13 cellular contexts compared by ENCODE assay signal in genomic region chr16:11310634-11310977, GRCh38. TPM values are rescaled to one million over a fixed set of nuclear protein-coding genes. Genes with fewer than 3 reads are reported as not detected.
A peak's percentile ranks its signal among the peaks of the same experiment; 100 is the strongest.
DNase-seq lines count a peak whose midpoint lies in the region; ATAC-seq, FAIRE-seq and TF ChIP-seq lines count a peak whose summit lies in the region.
"Had no signal": no experiment of that assay in that cellular context is flagged by ENCODE, and none has a peak within 500 bp of the region (broad histone marks: within the 10 kb centered on the region; RNA-seq: fewer than 3 reads in every experiment).

No MANE protein-coding gene starts in this region.

- no peak for TF ChIP-seq EP300 in GM12878 (IDR thresholded peaks at IDR 0.05; ENCODE audit: borderline replicate concordance in 1 of 2, control insufficient read depth in 1 of 2, low read depth in 2 of 2, low read length in 2 of 2)

- H4K20me1 ChIP-seq in GM12878 (ENCODE audit: control insufficient read depth, insufficient read depth): no peaks in the 10 kb centered on the region

- intact Hi-C loops in GM12878 (cut with micrococcal nuclease; ENCODE audit: unreplicated experiment): loop anchor here (2.0 to 5.0 kb wide), 3 partner anchors 54 to 346 kb away; partner anchors contain the start of gene SOCS1

- RAD21 ChIA-PET in GM12878 (lab: Charles Lee; ENCODE audit: unreplicated experiment): interaction anchor here (0.6 to 8.5 kb wide), 10 partner anchors 10 to 345 kb away, joined by 3 to 206 read pairs (median 10); partner anchors contain the start of gene SOCS1

- H3K79me2 ChIP-seq in GM12878 (ENCODE audit: control insufficient read depth, insufficient read depth, low read length): no peaks in the 10 kb centered on the region

- no peaks in the 10 kb centered on the region for H3K9me3 Mint-ChIP-seq in CD4-positive, CD25-positive, alpha-beta regulatory T cell

- CTCF ChIA-PET in GM12878 (lab: Yijun Ruan, JAX): interaction anchor here (0.9 to 6.9 kb wide), 9 partner anchors 13 to 347 kb away, joined by 3 to 70 read pairs (median 10); partner anchors contain the start of gene SOCS1

- H3K9me3 ChIP-seq in CD4-positive, CD25-positive, alpha-beta regulatory T cell (ENCODE audit: control insufficient read depth in 2 of 2, low read length in 2 of 2): no peaks in the 10 kb centered on the region
- peaks cover 2% of the 10 kb centered on the region; the same call in 2 of the 3 replicates for H3K9me3 ChIP-seq in GM12878 (replicated peaks; ENCODE audit: control insufficient read depth, insufficient read depth, low read length)

- no peak for TF ChIP-seq POLR2A in GM12878 (IDR thresholded peaks at IDR 0.05; ENCODE audit: low read depth, low read length)

- BruUV-seq in GM12878 (replicated peaks; lab: Mats Ljungman, UMichigan): TSS peak; percentile 97

- peak overlapping the region; percentile 46 for H3K4me2 ChIP-seq in GM12878 (ENCODE audit: control insufficient read depth, insufficient read depth)

- no peaks in the 10 kb centered on the region for H3K36me3 ChIP-seq in CD4-positive, CD25-positive, alpha-beta regulatory T cell (ENCODE audit: control insufficient read depth, insufficient read depth, low read length)
- no peaks in the 10 kb centered on the region for H3K36me3 ChIP-seq in GM12878 (ENCODE audit: control insufficient read depth in 2 of 2, insufficient read depth in 2 of 2, low read length in 1 of 2)

- SMC1A ChIA-PET in GM12878 (lab: Charles Lee; ENCODE audit: uncharacterized antibody, unreplicated experiment): interaction anchor here (0.6 to 7.4 kb wide), 16 partner anchors 11 to 346 kb away, joined by 3 to 194 read pairs (median 4); partner anchors contain the start of gene SOCS1

- H3K27me3 Mint-ChIP-seq in CD4-positive, CD25-positive, alpha-beta regulatory T cell: peaks cover 4% of the 10 kb centered on the region

- peak overlapping the region; percentile 42 for H3K9ac ChIP-seq in GM12878 (ENCODE audit: control insufficient read depth, insufficient read depth, low read length)

- H3K27ac Mint-ChIP-seq in CD4-positive, CD25-positive, alpha-beta regulatory T cell: peak overlapping the region; percentile 26 to 92 (median 90)

- no peak for FAIRE-seq in GM12878 (lab: Jason Lieb, UNC)

- no peak for TF ChIP-seq CTCF in HL-60 (IDR thresholded peaks at IDR 0.05; ENCODE audit: insufficient read depth, low read length)
- no peak for TF ChIP-seq CTCF in GM12878 (IDR thresholded peaks at IDR 0.05 in 2 of 3, conservative IDR thresholded peaks at IDR 0.05 in 1 of 3; ENCODE audit: control insufficient read depth in 2 of 3, extremely low read depth in 1 of 3, insufficient read depth in 1 of 3, low read depth in 3 of 3, low read length in 3 of 3)

- peaks cover 0 to 40% (median 19%) of the 10 kb centered on the region in 4 donors for H3K4me1 Mint-ChIP-seq in CD4-positive, CD25-positive, alpha-beta regulatory T cell

- H3K4me3 Mint-ChIP-seq in CD4-positive, CD25-positive, alpha-beta regulatory T cell: peak overlapping the region in 3 of 4 donors; percentile 76 to 86 (median 86)

- peaks cover 43% of the 10 kb centered on the region for H3K4me1 ChIP-seq in CD4-positive, CD25-positive, alpha-beta regulatory T cell (ENCODE audit: control insufficient read depth, insufficient read depth, low read length, poor library complexity, severe bottlenecking)
- peaks cover 68% of the 10 kb centered on the region for H3K4me1 ChIP-seq in GM12878 (ENCODE audit: control insufficient read depth, insufficient read depth, low read length)

- POLR2A ChIA-PET in GM12878 (lab: Charles Lee): interaction anchor here (0.6 to 5.4 kb wide), 11 partner anchors 13 to 84 kb away, joined by 3 to 85 read pairs (median 5); partner anchors contain the start of gene SOCS1

- no peak for DNase-seq in CD4-positive, CD25-positive, alpha-beta regulatory T cell
- DNase-seq in HL-60 (ENCODE audit: low read depth in 1 of 2, low spot score in 1 of 2): no peak
- DNase-seq in GM12878 (ENCODE audit: low read depth, low spot score): no peak
- no peak for DNase-seq in COLO668 (lab: John Stamatoyannopoulos, UW; ENCODE audit: unreplicated experiment)
- DNase-seq in NOMO-1 treated with DMSO at 0.1 percent for 48 hours (lab: John Stamatoyannopoulos, UW; ENCODE audit: unreplicated experiment): no peak
- DNase-seq: C1 segment of cervical spinal cord; effector CD4-positive, alpha-beta T cell; foreskin melanocyte; NCI-H146 had no signal

- H2AFZ ChIP-seq in GM12878 (ENCODE audit: control insufficient read depth, low read depth, low read length): no peak overlapping the region

- H3K36me3 Mint-ChIP-seq in CD4-positive, CD25-positive, alpha-beta regulatory T cell: no peaks in the 10 kb centered on the region

- in situ Hi-C loops in GM12878 (cut with MboI): no loop called here

- WGBS in GM12878 (ENCODE audit: insufficient coverage, insufficient replicate concordance, low lambda C conversion rate, missing lambda C conversion rate): 20% methylated on average over 3 of the region's 3 CpGs

- no peak for ATAC-seq in CD4-positive, CD25-positive, alpha-beta regulatory T cell (ENCODE audit: low read depth in 2 of 2)
- ATAC-seq in GM12878 (peak; percentile 6), HG03095 (IDR thresholded peaks at IDR 0.05; ENCODE audit: unreplicated experiment) (no peak)

- peak overlapping the region; percentile 48 for H3K27ac ChIP-seq in CD4-positive, CD25-positive, alpha-beta regulatory T cell (ENCODE audit: insufficient read depth, low read length, poor library complexity, severe bottlenecking)
- H3K27ac ChIP-seq in HL-60 (replicated peaks) (peak overlapping the region; percentile 91), GM12878 (ENCODE audit: control insufficient read depth, insufficient read depth) (peak overlapping the region; percentile 90)

- H3K27me3 ChIP-seq in CD4-positive, CD25-positive, alpha-beta regulatory T cell (ENCODE audit: control insufficient read depth, insufficient read depth, low read length): no peaks in the 10 kb centered on the region
- H3K27me3 ChIP-seq in HL-60 (ENCODE audit: insufficient read depth, poor library complexity, severe bottlenecking) (no peaks in the 10 kb centered on the region), GM12878 (replicated peaks in 1 of 2; ENCODE audit: control insufficient read depth in 2 of 2, insufficient read depth in 2 of 2, low read length in 1 of 2) (no peaks in the 10 kb centered on the region)

- peak overlapping the region; percentile 62 for H3K4me3 ChIP-seq in CD4-positive, CD25-positive, alpha-beta regulatory T cell (ENCODE audit: low read depth, low read length)
- H3K4me3 ChIP-seq in HL-60 (replicated peaks; ENCODE audit: insufficient read depth, low read length) (no peak overlapping the region), GM12878 (peak overlapping the region; percentile 27; the same call in 1 of the 2 replicates)

- TF ChIP-seq RAD21 in GM12878 (IDR thresholded peaks at IDR 0.05; ENCODE audit: insufficient read depth, low read depth, low read length): no peak

RNA-seq across cellular contexts. Expression of gene PRM1, which starts 29.5 kb away (rescaled TPM):
- total RNA-seq in CD4-positive, CD25-positive, alpha-beta regulatory T cell: not detected
- polyA plus RNA-seq in CD4-positive, CD25-positive, alpha-beta regulatory T cell: not detected
- not detected in 2 replicates for total RNA-seq in GM12878 (2013; cell fraction: nucleolus; rRNA removed)
- not detected in 2 replicates for total RNA-seq in GM12878 (2014; rRNA removed)
- not detected in 2 replicates for total RNA-seq in GM12878 (2014; rRNA removed; fragmentation: Illumina TruSeq; extraction: Trizol)
- 0.56 TPM in 1 of 2 replicates, not detected in the other for total RNA-seq in GM12878 (2021)
- not detected for polyA plus RNA-seq in GM12878 (2011; ENCODE audit: low read depth)
- polyA plus RNA-seq in GM12878 (2011; rRNA removed): not detected in 2 replicates
- not detected in 2 replicates for polyA plus RNA-seq in GM12878 (2011; cell fraction: cytosol; rRNA removed)
- not detected in 2 replicates for polyA plus RNA-seq in GM12878 (2011; cell fraction: nucleus; rRNA removed)
- polyA plus RNA-seq in GM12878 (2012): not detected in 2 replicates
- polyA plus RNA-seq in GM12878 (2014; fragmentation: Illumina TruSeq; extraction: Trizol): not detected in 2 replicates
- under 1 TPM in 1 of 2 experiments, not detected in 1; 0.20 TPM for polyA plus RNA-seq in GM12878 (2014; fragmentation: Nextera tagmentation; extraction: Ambion mirVana)
- not detected in 2 replicates for polyA plus RNA-seq in GM12878 (2014; rRNA removed)
- polyA plus RNA-seq in GM12878 (2016; fragmentation: Nextera tagmentation; extraction: Ambion mirVana): not detected
- polyA minus RNA-seq in GM12878 (2011; rRNA and poly(A)+ RNA removed): not detected in 2 replicates
- not detected in 2 replicates for polyA minus RNA-seq in GM12878 (2011; cell fraction: cytosol; rRNA and poly(A)+ RNA removed)
- not detected in 2 replicates for polyA minus RNA-seq in GM12878 (2011; cell fraction: nucleus; rRNA and poly(A)+ RNA removed)
- total RNA-seq: activated CD8-positive, alpha-beta memory T cell treated with anti-CD3 and anti-CD28 coated beads for 36 hours; ureter had no signal
- polyA plus RNA-seq: neural cell had no signal

RNA-seq across cellular contexts. Expression of gene PRM2, which starts 34.3 kb away (rescaled TPM):
- not detected for total RNA-seq in CD4-positive, CD25-positive, alpha-beta regulatory T cell
- not detected for polyA plus RNA-seq in CD4-positive, CD25-positive, alpha-beta regulatory T cell
- not detected in 2 replicates for total RNA-seq in GM12878 (2013; cell fraction: nucleolus; rRNA removed)
- not detected in 2 replicates for total RNA-seq in GM12878 (2014; rRNA removed)
- not detected in 2 replicates for total RNA-seq in GM12878 (2014; rRNA removed; fragmentation: Illumina TruSeq; extraction: Trizol)
- not detected in 2 replicates for total RNA-seq in GM12878 (2021)
- polyA plus RNA-seq in GM12878 (2011; ENCODE audit: low read depth): not detected
- not detected in 2 replicates for polyA plus RNA-seq in GM12878 (2011; rRNA removed)
- polyA plus RNA-seq in GM12878 (2011; cell fraction: cytosol; rRNA removed): not detected in 2 replicates
- not detected in 2 replicates for polyA plus RNA-seq in GM12878 (2011; cell fraction: nucleus; rRNA removed)
- not detected in 2 replicates for polyA plus RNA-seq in GM12878 (2012)
- polyA plus RNA-seq in GM12878 (2014; fragmentation: Illumina TruSeq; extraction: Trizol): not detected in 2 replicates
- not detected for polyA plus RNA-seq in GM12878 (2014; fragmentation: Nextera tagmentation; extraction: Ambion mirVana)
- 0.27 TPM in 1 of 2 replicates, not detected in the other for polyA plus RNA-seq in GM12878 (2014; rRNA removed)
- not detected for polyA plus RNA-seq in GM12878 (2016; fragmentation: Nextera tagmentation; extraction: Ambion mirVana)
- polyA minus RNA-seq in GM12878 (2011; rRNA and poly(A)+ RNA removed): not detected in 2 replicates
- not detected in 2 replicates for polyA minus RNA-seq in GM12878 (2011; cell fraction: cytosol; rRNA and poly(A)+ RNA removed)
- not detected in 2 replicates for polyA minus RNA-seq in GM12878 (2011; cell fraction: nucleus; rRNA and poly(A)+ RNA removed)
- total RNA-seq: activated CD8-positive, alpha-beta memory T cell treated with anti-CD3 and anti-CD28 coated beads for 36 hours; ureter had no signal
- polyA plus RNA-seq: neural cell had no signal

RNA-seq across cellular contexts. Expression of gene RMI2, which starts 34.7 kb away (rescaled TPM):
- total RNA-seq in CD4-positive, CD25-positive, alpha-beta regulatory T cell: 4.3 TPM
- 10 to 100 TPM in 2 of 4 donors, 1 to 10 TPM in 2; 7.4 to 15.3 (median 11.1) TPM for polyA plus RNA-seq in CD4-positive, CD25-positive, alpha-beta regulatory T cell
- total RNA-seq in GM12878 (2013; cell fraction: nucleolus; rRNA removed): 50.7 and 51.0 TPM in 2 replicates
- total RNA-seq in GM12878 (2014; rRNA removed) (30.3 and 38.6 TPM in 2 replicates), GM12878 (2014; rRNA removed; fragmentation: Illumina TruSeq; extraction: Trizol) (25.4 and 26.6 TPM in 2 replicates), GM12878 (2021) (39.2 and 39.3 TPM in 2 replicates)
- 18.7 TPM for polyA plus RNA-seq in GM12878 (2011; ENCODE audit: low read depth)
- polyA plus RNA-seq in GM12878 (2011; rRNA removed) (34.0 and 51.7 TPM in 2 replicates), GM12878 (2014; fragmentation: Illumina TruSeq; extraction: Trizol) (47.1 and 65.7 TPM in 2 replicates), GM12878 (2014; fragmentation: Nextera tagmentation; extraction: Ambion mirVana) (10 to 100 TPM in 1 of 2 experiments, 1 to 10 TPM in 1; 9.6 to 21.7 TPM), GM12878 (2014; rRNA removed) (28.5 and 34.6 TPM in 2 replicates), GM12878 (2016; fragmentation: Nextera tagmentation; extraction: Ambion mirVana) (10 to 100 TPM; 26.4 to 68.8 TPM)
- polyA plus RNA-seq in GM12878 (2011; cell fraction: cytosol; rRNA removed): 16.0 and 24.0 TPM in 2 replicates
- polyA plus RNA-seq in GM12878 (2011; cell fraction: nucleus; rRNA removed): 18.6 and 23.4 TPM in 2 replicates
- polyA plus RNA-seq in GM12878 (2012): 25.6 and 28.3 TPM in 2 replicates
- polyA minus RNA-seq in GM12878 (2011; rRNA and poly(A)+ RNA removed): 14.5 and 20.4 TPM in 2 replicates
- 6.9 and 8.0 TPM in 2 replicates for polyA minus RNA-seq in GM12878 (2011; cell fraction: cytosol; rRNA and poly(A)+ RNA removed)
- polyA minus RNA-seq in GM12878 (2011; cell fraction: nucleus; rRNA and poly(A)+ RNA removed): 5.2 and 6.1 TPM in 2 replicates

RNA-seq across cellular contexts. Expression of gene PRM3, which starts 37.2 kb away (rescaled TPM):
- total RNA-seq in CD4-positive, CD25-positive, alpha-beta regulatory T cell: not detected
- not detected for polyA plus RNA-seq in CD4-positive, CD25-positive, alpha-beta regulatory T cell
- not detected in 2 replicates for total RNA-seq in GM12878 (2013; cell fraction: nucleolus; rRNA removed)
- total RNA-seq in GM12878 (2014; rRNA removed): not detected in 2 replicates
- not detected in 2 replicates for total RNA-seq in GM12878 (2014; rRNA removed; fragmentation: Illumina TruSeq; extraction: Trizol)
- total RNA-seq in GM12878 (2021): not detected in 2 replicates
- not detected for polyA plus RNA-seq in GM12878 (2011; ENCODE audit: low read depth)
- polyA plus RNA-seq in GM12878 (2011; rRNA removed): not detected in 2 replicates
- not detected in 2 replicates for polyA plus RNA-seq in GM12878 (2011; cell fraction: cytosol; rRNA removed)
- not detected in 2 replicates for polyA plus RNA-seq in GM12878 (2011; cell fraction: nucleus; rRNA removed)
- polyA plus RNA-seq in GM12878 (2012): not detected in 2 replicates
- polyA plus RNA-seq in GM12878 (2014; fragmentation: Illumina TruSeq; extraction: Trizol): not detected in 2 replicates
- not detected for polyA plus RNA-seq in GM12878 (2014; fragmentation: Nextera tagmentation; extraction: Ambion mirVana)
- not detected in 2 replicates for polyA plus RNA-seq in GM12878 (2014; rRNA removed)
- not detected for polyA plus RNA-seq in GM12878 (2016; fragmentation: Nextera tagmentation; extraction: Ambion mirVana)
- not detected in 2 replicates for polyA minus RNA-seq in GM12878 (2011; rRNA and poly(A)+ RNA removed)
- polyA minus RNA-seq in GM12878 (2011; cell fraction: cytosol; rRNA and poly(A)+ RNA removed): not detected in 2 replicates
- polyA minus RNA-seq in GM12878 (2011; cell fraction: nucleus; rRNA and poly(A)+ RNA removed): not detected in 2 replicates
- total RNA-seq: activated CD8-positive, alpha-beta memory T cell treated with anti-CD3 and anti-CD28 coated beads for 36 hours; ureter had no signal
- polyA plus RNA-seq: neural cell had no signal

RNA-seq across cellular contexts. Expression of gene TNP2, which starts 41.5 kb away (rescaled TPM):
- total RNA-seq in CD4-positive, CD25-positive, alpha-beta regulatory T cell: not detected
- polyA plus RNA-seq in CD4-positive, CD25-positive, alpha-beta regulatory T cell: not detected
- total RNA-seq in GM12878 (2013; cell fraction: nucleolus; rRNA removed): not detected in 2 replicates
- total RNA-seq in GM12878 (2014; rRNA removed) (not detected in 2 replicates), GM12878 (2014; rRNA removed; fragmentation: Illumina TruSeq; extraction: Trizol) (not detected in 2 replicates), GM12878 (2021) (not detected in 2 replicates)
- polyA plus RNA-seq in GM12878 (2011; ENCODE audit: low read depth): not detected
- polyA plus RNA-seq in GM12878 (2011; rRNA removed) (not detected in 2 replicates), GM12878 (2014; fragmentation: Illumina TruSeq; extraction: Trizol) (not detected in 2 replicates), GM12878 (2014; fragmentation: Nextera tagmentation; extraction: Ambion mirVana) (not detected), GM12878 (2014; rRNA removed) (not detected in 2 replicates), GM12878 (2016; fragmentation: Nextera tagmentation; extraction: Ambion mirVana) (not detected)
- polyA plus RNA-seq in GM12878 (2011; cell fraction: cytosol; rRNA removed): not detected in 2 replicates
- not detected in 2 replicates for polyA plus RNA-seq in GM12878 (2011; cell fraction: nucleus; rRNA removed)
- not detected in 2 replicates for polyA plus RNA-seq in GM12878 (2012)
- polyA minus RNA-seq in GM12878 (2011; rRNA and poly(A)+ RNA removed): not detected in 2 replicates
- polyA minus RNA-seq in GM12878 (2011; cell fraction: cytosol; rRNA and poly(A)+ RNA removed): not detected in 2 replicates
- polyA minus RNA-seq in GM12878 (2011; cell fraction: nucleus; rRNA and poly(A)+ RNA removed): not detected in 2 replicates
- total RNA-seq: activated CD8-positive, alpha-beta memory T cell treated with anti-CD3 and anti-CD28 coated beads for 36 hours; ureter had no signal
- polyA plus RNA-seq: neural cell had no signal
